In genomic region chr5:89044665-89045200, GRCh38 we compare ENCODE assay signal across 17 cellular contexts.
A peak's percentile ranks its signal among the peaks of the same experiment; 100 is the strongest.
DNase-seq lines count a peak whose midpoint lies in the region; ATAC-seq and TF ChIP-seq lines count a peak whose summit lies in the region.
"Had no signal": no experiment of that assay in that cellular context is flagged by ENCODE, and none has a peak within 500 bp of the region (broad histone marks: within the 10 kb centered on the region; RNA-seq: fewer than 3 reads in every experiment).

No MANE protein-coding gene starts in this region.

- POLR2A ChIA-PET in PC-3 (lab: Charles Lee; ENCODE audit: unreplicated experiment) = interaction anchor here (0.5 kb wide), 1 partner anchor 443 kb away, joined by 5 read pairs; no protein-coding TSS in a partner anchor

- H3K4me1 Mint-ChIP-seq in immature natural killer cell = peaks cover 4 to 7% of the 10 kb centered on the region in 2 donors

- H3K79me2 ChIP-seq in PC-3 (ENCODE audit: low read length) (no peaks in the 10 kb centered on the region), smooth muscle cell (ENCODE audit: low read depth) (no peaks in the 10 kb centered on the region)

- no peak for TF ChIP-seq EP300 in upper lobe of left lung (IDR thresholded peaks at IDR 0.05)

- H3K9ac ChIP-seq in PC-3 (ENCODE audit: low read length) = no peak overlapping the region
- no peak overlapping the region for H3K9ac ChIP-seq in smooth muscle cell (ENCODE audit: low read depth)
- H3K9ac ChIP-seq: BLaER1 treated with 17β-estradiol and CSF1 and Interleukin-3, amounts not matched to agents 10 nM and 100 nM had no signal

- H3K9me2 ChIP-seq in PC-3 (replicated peaks; ENCODE audit: low read length) = no peaks in the 10 kb centered on the region

- H3K9me3 Mint-ChIP-seq in immature natural killer cell = peaks cover 0 to 7% (median 2%) of the 10 kb centered on the region in 6 donors

- H3K27ac ChIP-seq in PC-3 (ENCODE audit: low read length) (no peak overlapping the region), smooth muscle cell (ENCODE audit: low read depth) (no peak overlapping the region), upper lobe of left lung (no peak overlapping the region)
- H3K27ac ChIP-seq: BLaER1 treated with 17β-estradiol and CSF1 and Interleukin-3, amounts not matched to agents 10 nM and 100 nM had no signal

- H3K4me3 ChIP-seq in PC-3 (ENCODE audit: low read length) (no peak overlapping the region), smooth muscle cell (no peak overlapping the region), upper lobe of left lung (no peak overlapping the region)
- H3K4me3 ChIP-seq: BLaER1 treated with 17β-estradiol and CSF1 and Interleukin-3, amounts not matched to agents 10 nM and 100 nM; HAP-1 had no signal

- no peaks in the 10 kb centered on the region for H3K27me3 ChIP-seq in PC-3 (ENCODE audit: low read length)
- H3K27me3 ChIP-seq in smooth muscle cell (ENCODE audit: low read depth) = no peaks in the 10 kb centered on the region
- no peaks in the 10 kb centered on the region for H3K27me3 ChIP-seq in upper lobe of left lung
- H3K27me3 ChIP-seq: BLaER1 treated with 17β-estradiol and CSF1 and Interleukin-3, amounts not matched to agents 10 nM and 100 nM had no signal

- no peaks in the 10 kb centered on the region for H3K36me3 ChIP-seq in PC-3 (ENCODE audit: low read depth, low read length)
- H3K36me3 ChIP-seq in smooth muscle cell (ENCODE audit: low read depth) = no peaks in the 10 kb centered on the region
- no peaks in the 10 kb centered on the region for H3K36me3 ChIP-seq in upper lobe of left lung
- H3K36me3 ChIP-seq: BLaER1 treated with 17β-estradiol and CSF1 and Interleukin-3, amounts not matched to agents 10 nM and 100 nM; HAP-1 had no signal

- H3K4me2 ChIP-seq in PC-3 (ENCODE audit: low read length) (0 out of 2 replicates have a peak overlapping the region, but pooled peaks have one; percentile 4), smooth muscle cell (no peak overlapping the region)

- no peak overlapping the region for H3K4me3 Mint-ChIP-seq in immature natural killer cell
- H3K4me3 Mint-ChIP-seq: B cell; CD8-positive, alpha-beta T cell; IgD-negative memory B cell had no signal

- H3K36me3 Mint-ChIP-seq in immature natural killer cell = peaks cover 0 to 4% (median 3%) of the 10 kb centered on the region in 3 donors
- H3K36me3 Mint-ChIP-seq: CD8-positive, alpha-beta T cell; IgD-negative memory B cell had no signal

- no TSS peak for BruUV-seq in PC-3 (replicated peaks; lab: Mats Ljungman, UMichigan)

- in situ Hi-C loops in SK-MEL-5 (cut with HindIII; ENCODE audit: low pct_unique_long_range_greater_than_20kb, low sequenced_read_pairs) = no loop called here

- intact Hi-C loops in PC-3 (cut with micrococcal nuclease) = no loop called here
- intact Hi-C loops in left colon (cut with DNase I, micrococcal nuclease) = no loop called here

- H3F3A ChIP-seq in PC-3 (ENCODE audit: low read length, unreplicated experiment) (no peaks in the 10 kb centered on the region), smooth muscle cell (ENCODE audit: low read depth) (peaks cover 3% of the 10 kb centered on the region)

- H4K20me1 ChIP-seq in PC-3 (ENCODE audit: low read length) = no peaks in the 10 kb centered on the region
- no peaks in the 10 kb centered on the region for H4K20me1 ChIP-seq in smooth muscle cell (ENCODE audit: low read depth)
- H4K20me1 ChIP-seq: BLaER1 treated with 17β-estradiol and CSF1 and Interleukin-3, amounts not matched to agents 10 nM and 100 nM had no signal

- H2AFZ ChIP-seq in PC-3 (ENCODE audit: low read length) = no peak overlapping the region
- peak overlapping the region; percentile 18 for H2AFZ ChIP-seq in smooth muscle cell (ENCODE audit: low read depth)

- CTCF ChIA-PET in PC-3 (lab: Charles Lee) = no interaction called here

- DNase-seq in PC-3 (no peak), SK-MEL-5 (ENCODE audit: low read depth, low spot score) (peak; percentile 14), left colon (no peak), smooth muscle cell (lab: John Stamatoyannopoulos, UW; ENCODE audit: unreplicated experiment) (no peak), immature natural killer cell (no peak), upper lobe of left lung (no peak), hippocampal formation (lab: John Stamatoyannopoulos, UW) (no peak)
- DNase-seq: Calu3; CD8-positive, alpha-beta T cell; DMS53; DND-41 had no signal

- TF ChIP-seq CTCF in PC-3 (conservative IDR thresholded peaks at IDR 0.05; ENCODE audit: low read depth, low read length) (no peak), smooth muscle cell (IDR thresholded peaks at IDR 0.05; ENCODE audit: borderline replicate concordance, insufficient read depth, poor library complexity, severe bottlenecking) (no peak), upper lobe of left lung (IDR thresholded peaks at IDR 0.05) (no peak)

- TF ChIP-seq POLR2A in upper lobe of left lung (IDR thresholded peaks at IDR 0.05) = no peak

- WGBS in smooth muscle cell (ENCODE audit: low lambda C conversion rate) = 92% methylated on average over 5 of the region's 5 CpGs
- 94% methylated on average over 5 of the region's 5 CpGs for WGBS in upper lobe of left lung, 2 donors

- H3K4me1 ChIP-seq in PC-3 (ENCODE audit: insufficient read depth, low read length) = peaks cover 21% of the 10 kb centered on the region
- H3K4me1 ChIP-seq in smooth muscle cell (ENCODE audit: low read depth) = no peaks in the 10 kb centered on the region
- peaks cover 0 to 3% (median 0%) of the 10 kb centered on the region in 4 donors for H3K4me1 ChIP-seq in upper lobe of left lung

- no peaks in the 10 kb centered on the region for H3K9me3 ChIP-seq in PC-3 (ENCODE audit: low read length)
- no peaks in the 10 kb centered on the region for H3K9me3 ChIP-seq in smooth muscle cell (replicated peaks; ENCODE audit: low read depth)
- H3K9me3 ChIP-seq in upper lobe of left lung = no peaks in the 10 kb centered on the region

- H3K27ac Mint-ChIP-seq in immature natural killer cell = no peak overlapping the region
- H3K27ac Mint-ChIP-seq: B cell; CD8-positive, alpha-beta T cell; IgD-negative memory B cell had no signal

- H3K27me3 Mint-ChIP-seq in immature natural killer cell (ENCODE audit: low read depth in 3 of 3) = peaks cover 0 to 3% (median 1%) of the 10 kb centered on the region in 3 donors
- H3K27me3 Mint-ChIP-seq: B cell, IgD-negative memory B cell had no signal

- ATAC-seq in PC-3 = peak; percentile 24; the same call in 1 of the 2 replicates
- ATAC-seq in left colon = peak; percentile 67
- ATAC-seq in HG02623 (IDR thresholded peaks at IDR 0.05; ENCODE audit: unreplicated experiment) = no peak
- ATAC-seq in upper lobe of left lung (ENCODE audit: low FRiP score in 2 of 2) = no peak
- ATAC-seq: CD8-positive, alpha-beta T cell; HepG2 had no signal

Comparison
In these comparisons a context has a peak if more than half of its experiments do, and no peak if none do; other contexts are left out.
1. ATAC-seq: peak in PC-3 (single experiment) and left colon (single experiment); none in HG02623 (single experiment) and upper lobe of left lung (0 of 2).